Comparison of ENCODE assay signal across 31 cellular contexts in genomic region chr4:3248178-3248480, GRCh38.
"Had no signal": no experiment of that assay in that cellular context is flagged by ENCODE, and none has a peak within 500 bp of the region (broad histone marks: within the 10 kb centered on the region; RNA-seq: fewer than 3 reads in every experiment).

No MANE protein-coding gene starts in this region.

- H3K27me3 Mint-ChIP-seq: activated B cell treated with CpG ODN at 0.5 μM for 24 hours; activated CD4-positive, alpha-beta memory T cell treated with anti-CD3 and anti-CD28 coated beads, Interleukin-2, amount 10 ng/mL, durations not matched to agents 7 days and 5 days; activated naive CD8-positive, alpha-beta T cell; activated naive CD8-positive, alpha-beta T cell treated with anti-CD3 and anti-CD28 coated beads, Interleukin-2, amount 50 U/mL, for 24 hours; activated T-cell treated with anti-CD3 and anti-CD28 coated beads, Interleukin-2, amount 50 U/mL, for 24 hours had no signal

- H3K4me1 Mint-ChIP-seq: activated naive CD8-positive, alpha-beta T cell treated with anti-CD3 and anti-CD28 coated beads, Interleukin-2, amount 50 U/mL, for 24 hours had no signal

- H3K4me3 ChIP-seq: Peyer's patch, SJSA1 had no signal

- DNase-seq: activated B cell treated with CpG ODN at 0.5 μM for 24 hours; activated CD4-positive, alpha-beta memory T cell treated with anti-CD3 and anti-CD28 coated beads, Interleukin-2, amount 10 ng/mL, durations not matched to agents 7 days and 5 days; activated CD4-positive, alpha-beta T cell treated with anti-CD3 and anti-CD28 coated beads for 1 hour; activated CD4-positive, alpha-beta T cell treated with anti-CD3 and anti-CD28 coated beads for 48 hours; activated CD8-positive, alpha-beta memory T cell treated with anti-CD3 and anti-CD28 coated beads for 24 hours; activated gamma-delta T cell; activated naive CD4-positive, alpha-beta T cell treated with anti-CD3 and anti-CD28 coated beads for 36 hours; activated naive CD8-positive, alpha-beta T cell treated with anti-CD3 and anti-CD28 coated beads, Interleukin-2, amount 50 U/mL, for 24 hours; activated T-cell treated with anti-CD3 and anti-CD28 coated beads, Interleukin-2, amount 50 U/mL, for 24 hours; brain microvascular endothelial cell; central memory CD4-positive, alpha-beta T cell; Karpas-422; KBM-7; NCI-H1105; NCI-H1417 treated with DMSO at 0.1 percent for 48 hours; NCI-H187 treated with DMSO at 0.1 percent for 48 hours; NCI-H2081 treated with DMSO at 0.1 percent for 48 hours; NCI-H345; NCI-H524 treated with DMSO at 0.1 percent for 48 hours; NK-92 treated with Interleukin-12 subunit alpha and Interleukin-12 subunit beta, amount 100 ng/mL, for 24 hours; PC-3; Peyer's patch; RPMI8226; SHP77 treated with DMSO at 0.1 percent for 48 hours; SK-N-SH had no signal

- H3K4me1 ChIP-seq: Peyer's patch, SJSA1 had no signal

- ATAC-seq: activated naive CD8-positive, alpha-beta T cell treated with anti-CD3 and anti-CD28 coated beads, Interleukin-2, amount 50 U/mL, for 24 hours; PC-3 had no signal

- H3K27me3 ChIP-seq: brain microvascular endothelial cell, Peyer's patch, SJSA1 had no signal

- H3K9me3 ChIP-seq: Peyer's patch, SJSA1, SK-N-SH had no signal

- H3K27ac ChIP-seq: brain microvascular endothelial cell, Peyer's patch, SJSA1, VCaP had no signal

- H3K36me3 ChIP-seq: brain microvascular endothelial cell, Peyer's patch, SJSA1 had no signal

- H3K4me3 Mint-ChIP-seq: activated B cell treated with CpG ODN at 0.5 μM for 24 hours; activated CD4-positive, alpha-beta memory T cell treated with anti-CD3 and anti-CD28 coated beads, Interleukin-2, amount 10 ng/mL, durations not matched to agents 7 days and 5 days; activated naive CD4-positive, alpha-beta T cell treated with anti-CD3 and anti-CD28 coated beads for 36 hours; activated naive CD8-positive, alpha-beta T cell; activated naive CD8-positive, alpha-beta T cell treated with anti-CD3 and anti-CD28 coated beads, Interleukin-2, amount 50 U/mL, for 24 hours; activated T-cell treated with anti-CD3 and anti-CD28 coated beads, Interleukin-2, amount 50 U/mL, for 24 hours; T-helper 1 cell treated with Interleukin-12 subunit alpha and Interleukin-12 subunit beta and Interleukin-4 antibody, amounts not matched to agents 30 μg/mL and 1 μg/mL, for 36 hours; T-helper 2 cell treated with Interferon-gamma antibody and Interleukin-4, amounts not matched to agents 5 μg/mL and 100 μg/mL, for 36 hours had no signal

- H3K9me3 Mint-ChIP-seq: activated B cell treated with CpG ODN at 0.5 μM for 24 hours; activated CD4-positive, alpha-beta memory T cell treated with anti-CD3 and anti-CD28 coated beads, Interleukin-2, amount 10 ng/mL, durations not matched to agents 7 days and 5 days; activated naive CD4-positive, alpha-beta T cell treated with anti-CD3 and anti-CD28 coated beads for 36 hours; activated naive CD8-positive, alpha-beta T cell treated with anti-CD3 and anti-CD28 coated beads, Interleukin-2, amount 50 U/mL, for 24 hours; activated T-cell treated with anti-CD3 and anti-CD28 coated beads, Interleukin-2, amount 50 U/mL, for 24 hours; activated T-helper 2 cell treated with anti-CD3 and anti-CD28 coated beads, Interferon-gamma antibody, Interleukin-2, Interleukin-4, amounts not matched to agents 10 μg/mL and 5 μg/mL and 100 μg/mL, durations not matched to agents 14 hours and 24 hours and 36 hours; T-helper 1 cell treated with Interleukin-12 subunit alpha and Interleukin-12 subunit beta and Interleukin-4 antibody, amounts not matched to agents 30 μg/mL and 1 μg/mL, for 36 hours; T-helper 2 cell treated with Interferon-gamma antibody and Interleukin-4, amounts not matched to agents 5 μg/mL and 100 μg/mL, for 36 hours had no signal

- H3K27ac Mint-ChIP-seq: activated B cell treated with CpG ODN at 0.5 μM for 24 hours; activated CD4-positive, alpha-beta memory T cell treated with anti-CD3 and anti-CD28 coated beads, Interleukin-2, amount 10 ng/mL, durations not matched to agents 7 days and 5 days; activated naive CD4-positive, alpha-beta T cell treated with anti-CD3 and anti-CD28 coated beads for 36 hours; activated naive CD8-positive, alpha-beta T cell; activated naive CD8-positive, alpha-beta T cell treated with anti-CD3 and anti-CD28 coated beads, Interleukin-2, amount 50 U/mL, for 24 hours; activated T-cell treated with anti-CD3 and anti-CD28 coated beads, Interleukin-2, amount 50 U/mL, for 24 hours; activated T-helper 2 cell treated with anti-CD3 and anti-CD28 coated beads, Interferon-gamma antibody, Interleukin-2, Interleukin-4, amounts not matched to agents 10 μg/mL and 5 μg/mL and 100 μg/mL, durations not matched to agents 14 hours and 24 hours and 36 hours; T-helper 1 cell treated with Interleukin-12 subunit alpha and Interleukin-12 subunit beta and Interleukin-4 antibody, amounts not matched to agents 30 μg/mL and 1 μg/mL, for 36 hours; T-helper 2 cell treated with Interferon-gamma antibody and Interleukin-4, amounts not matched to agents 5 μg/mL and 100 μg/mL, for 36 hours had no signal

- H3K36me3 Mint-ChIP-seq: activated naive CD8-positive, alpha-beta T cell had no signal
